ENCODE assay signal across 2 cellular contexts in genomic region chr19:16518061-16518460, GRCh38.
TF ChIP-seq lines count a peak whose summit lies in the region.

No MANE protein-coding gene starts in this region.

TF ChIP-seq in IMR-90, 13 proteins besides CTCF, POLR2A, EP300 and RAD21:
- no peak for TF ChIP-seq MAFK (IDR thresholded peaks at IDR 0.05; ENCODE audit: low read depth, low read length)
- TF ChIP-seq CEBPB (IDR thresholded peaks at IDR 0.05; ENCODE audit: low read depth, low read length) = no peak
- no peak for TF ChIP-seq BHLHE40 (IDR thresholded peaks at IDR 0.05; ENCODE audit: low read depth, low read length)
- no peak for TF ChIP-seq RFX5 (IDR thresholded peaks at IDR 0.05; ENCODE audit: low read depth, low read length)
- TF ChIP-seq ELK1 (IDR thresholded peaks at IDR 0.05; ENCODE audit: borderline replicate concordance, low read depth, low read length) = no peak

TF ChIP-seq in K562, 482 proteins besides CTCF, POLR2A, EP300 and RAD21:
- TF ChIP-seq FOXP1 (CRISPR knock-in tag; IDR thresholded peaks at IDR 0.05) (no peak), POLR2G (IDR thresholded peaks at IDR 0.05; ENCODE audit: low read depth, low read length) (peak; percentile 45)
